ENCODE assay signal across 2 cellular contexts in the genomic region with DNA sequence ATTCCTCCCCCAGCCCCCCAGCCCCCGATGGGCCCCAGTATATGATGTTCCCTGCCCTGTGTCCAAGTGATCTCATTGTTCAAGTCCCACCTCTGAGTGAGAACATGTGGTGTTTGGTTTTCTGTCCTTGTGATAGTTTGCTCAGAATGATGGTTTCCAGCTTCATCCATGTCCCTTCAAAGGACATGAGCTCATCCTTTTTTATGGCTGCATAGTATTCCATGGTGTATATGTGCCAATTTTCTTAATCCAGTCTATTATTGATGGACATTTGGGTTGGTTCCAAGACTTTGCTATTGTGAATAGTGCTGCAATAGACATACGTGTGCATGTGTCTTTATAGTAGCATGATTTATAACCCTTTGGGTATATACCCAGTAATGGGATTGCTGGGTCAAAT.
DNase-seq lines count a peak whose midpoint lies in the region; ATAC-seq, FAIRE-seq and TF ChIP-seq lines count a peak whose summit lies in the region.
"Not testable (repeated sequence)": the region's sequence is repeated elsewhere in the genome, so short reads cannot be mapped to it uniquely, and the experiment has no call there.

No MANE protein-coding gene starts in this region.

- H3K27ac ChIP-seq in HEK293 (ENCODE audit: extremely low read depth, low read depth, low read length); K562 (ENCODE audit: extremely low read depth, low read depth, low read length): not testable (repeated sequence)

- POLR2A ChIA-PET in HEK293 (lab: Yijun Ruan, JAX), result interaction anchor here (0.5 kb wide), 1 partner anchor 1219 kb away, joined by 10 read pairs; no protein-coding TSS in a partner anchor
- POLR2A ChIA-PET in K562 (lab: Yijun Ruan, JAX), result not testable (repeated sequence)

- TF ChIP-seq RAD21 in K562 (CRISPR knock-in tag; conservative IDR thresholded peaks at IDR 0.05 in 1 of 2, IDR thresholded peaks at IDR 0.05 in 1 of 2), result not testable (repeated sequence)

- not testable (repeated sequence) for H3K79me2 ChIP-seq in K562 (ENCODE audit: control insufficient read depth, insufficient read depth, low read length)

- not testable (repeated sequence) for H2AFZ ChIP-seq in K562 (ENCODE audit: low read depth, low read length)

- CTCF ChIA-PET in HEK293 (lab: Yijun Ruan, JAX); K562 (lab: Yijun Ruan, JAX; ENCODE audit: low intra/inter-chr PET ratio): not testable (repeated sequence)

- H3K9me1 ChIP-seq in K562 (ENCODE audit: control insufficient read depth, insufficient read depth, low read length), result not testable (repeated sequence)

- not testable (repeated sequence) for TF ChIP-seq POLR2A in K562 (conservative IDR thresholded peaks at IDR 0.05)

- H3K36me3 ChIP-seq in HEK293 (ENCODE audit: control insufficient read depth in 2 of 2, insufficient read depth in 1 of 2, low read length in 2 of 2); K562 (ENCODE audit: control insufficient read depth, insufficient read depth, low read length): not testable (repeated sequence)

- not testable (repeated sequence) for H3K9ac ChIP-seq in K562 (ENCODE audit: insufficient read depth in 1 of 2, low read depth in 2 of 2, low read length in 2 of 2)

- not testable (repeated sequence) for TF ChIP-seq CTCF in HEK293 (tag by site-specific recombination; IDR thresholded peaks at IDR 0.05); K562 (IDR thresholded peaks at IDR 0.05 in 2 of 3, conservative IDR thresholded peaks at IDR 0.05 in 1 of 3; ENCODE audit: insufficient read depth in 2 of 3, low read depth in 1 of 3, low read length in 3 of 3)

- BruUV-seq in K562 (replicated peaks; lab: Mats Ljungman, UMichigan), result not testable (repeated sequence)

- whole genome bisulfite sequencing in K562 (ENCODE audit: insufficient coverage, low coverage, missing lambda C conversion rate), result 0% methylated on average over 2 of the region's 2 CpGs

- not testable (repeated sequence) for FAIRE-seq in K562 (lab: Jason Lieb, UNC)

- H3K4me1 ChIP-seq in HEK293 (ENCODE audit: control insufficient read depth, insufficient read depth, low read length); K562 (replicated peaks in 1 of 2; ENCODE audit: control insufficient read depth in 2 of 2, insufficient read depth in 2 of 2, low read length in 2 of 2): not testable (repeated sequence)

- H3K4me2 ChIP-seq in K562 (ENCODE audit: insufficient read depth, low read length), result not testable (repeated sequence)

- intact Hi-C loops in K562 (cut with micrococcal nuclease), result not testable (repeated sequence)

- not testable (repeated sequence) for H4K20me1 ChIP-seq in K562 (replicated peaks; ENCODE audit: control insufficient read depth, insufficient read depth, low read length)

- TF ChIP-seq EP300 in K562 (IDR thresholded peaks at IDR 0.05; ENCODE audit: low read length), result not testable (repeated sequence)

- H3K27me3 ChIP-seq in K562 (ENCODE audit: control insufficient read depth in 2 of 2, insufficient read depth in 2 of 2, low read length in 2 of 2), result not testable (repeated sequence)

- DNase-seq in K562 (ENCODE audit: extremely low read depth in 1 of 4, low spot score in 3 of 4), result not testable (repeated sequence)

- H3K9me3 ChIP-seq in HEK293 (ENCODE audit: control insufficient read depth, insufficient read depth, low read depth, low read length); K562 (replicated peaks; ENCODE audit: control insufficient read depth, insufficient read depth, low read depth, low read length): not testable (repeated sequence)

- in situ Hi-C loops in K562 (cut with MboI), result not testable (repeated sequence)

- not testable (repeated sequence) for H3K4me3 ChIP-seq in HEK293 (ENCODE audit: low read depth, low read length); K562

- not testable (repeated sequence) for ATAC-seq in K562

TF ChIP-seq in HEK293, 187 proteins besides CTCF, POLR2A, EP300 and RAD21:
- peak; percentile 57 for TF ChIP-seq ZNF146 (tag by site-specific recombination; IDR thresholded peaks at IDR 0.05)

TF ChIP-seq in K562, 482 proteins besides CTCF, POLR2A, EP300 and RAD21:
- TF ChIP-seq ZNF146 (CRISPR knock-in tag; IDR thresholded peaks at IDR 0.05; ENCODE audit: unreplicated experiment), result peak; percentile 57
